In the genomic region with DNA sequence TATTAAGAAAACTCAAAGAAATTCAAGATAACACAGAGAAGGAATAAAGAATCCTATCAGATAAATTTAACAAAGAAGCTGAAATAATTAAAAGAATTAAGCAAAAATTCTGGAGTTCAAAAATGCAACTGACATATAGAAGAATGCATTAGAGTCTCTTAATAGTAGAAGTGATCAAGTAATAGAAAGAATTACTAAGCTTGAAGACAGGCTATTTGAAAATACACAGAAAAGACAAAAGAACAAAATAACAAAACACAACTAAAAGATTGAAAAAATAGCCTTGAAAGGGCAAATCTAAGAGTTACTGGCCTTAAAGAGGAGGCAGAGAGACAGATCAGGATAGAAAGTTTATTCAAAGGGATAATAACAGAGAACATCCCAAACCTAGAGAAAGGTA, we compare ENCODE assay signal across 23 cellular contexts.
"Had no signal": no experiment of that assay in that cellular context is flagged by ENCODE, and none has a peak within 500 bp of the region (broad histone marks: within the 10 kb centered on the region; RNA-seq: fewer than 3 reads in every experiment).

No MANE protein-coding gene starts in this region.

- H3K9me3 ChIP-seq: body of pancreas had no signal

- H3K4me1 Mint-ChIP-seq: activated naive CD4-positive, alpha-beta T cell treated with anti-CD3 and anti-CD28 coated beads, Interleukin-2, amount 10 ng/mL, durations not matched to agents 7 days and 5 days had no signal

- H3K9ac ChIP-seq: KMS-11 had no signal

- H3K36me3 ChIP-seq: ascending aorta, WERI-Rb-1 had no signal

- H3K27me3 ChIP-seq: ascending aorta, body of pancreas had no signal

- H3K4me1 ChIP-seq: ascending aorta had no signal

- H3K4me3 Mint-ChIP-seq: activated CD4-positive, alpha-beta memory T cell treated with anti-CD3 and anti-CD28 coated beads, Interleukin-2, amount 10 ng/mL, durations not matched to agents 7 days and 5 days; activated CD4-positive, alpha-beta T cell treated with anti-CD3 and anti-CD28 coated beads for 36 hours; activated naive CD4-positive, alpha-beta T cell treated with anti-CD3 and anti-CD28 coated beads, Interleukin-2, amount 10 ng/mL, durations not matched to agents 7 days and 5 days had no signal

- H3K27ac ChIP-seq: ascending aorta, KMS-11, SK-N-MC, WERI-Rb-1 had no signal

- FAIRE-seq: bronchial epithelial cell had no signal

- H3K27me3 Mint-ChIP-seq: activated CD4-positive, alpha-beta memory T cell treated with anti-CD3 and anti-CD28 coated beads, Interleukin-2, amount 10 ng/mL, durations not matched to agents 7 days and 5 days; activated CD4-positive, alpha-beta T cell treated with anti-CD3 and anti-CD28 coated beads for 36 hours; activated naive CD4-positive, alpha-beta T cell treated with anti-CD3 and anti-CD28 coated beads, Interleukin-2, amount 10 ng/mL, durations not matched to agents 7 days and 5 days had no signal

- DNase-seq: activated CD4-positive, alpha-beta memory T cell treated with anti-CD3 and anti-CD28 coated beads, Interleukin-2, amount 10 ng/mL, durations not matched to agents 7 days and 5 days; activated CD4-positive, alpha-beta T cell treated with anti-CD3 and anti-CD28 coated beads, Interleukin-2, amount 50 U/mL, for 1 hour; activated gamma-delta T cell treated with Interleukin-2 at 50 U/mL for 16 hours; activated naive CD4-positive, alpha-beta T cell treated with anti-CD3 and anti-CD28 coated beads, Interleukin-2, amount 10 ng/mL, durations not matched to agents 7 days and 5 days; activated T-cell treated with anti-CD3 and anti-CD28 coated beads for 4 hours; activated T-cell treated with anti-CD3 and anti-CD28 coated beads, Interleukin-2, amount 50 U/mL, for 48 hours; central memory CD4-positive, alpha-beta T cell; NCI-H1092; NCI-H1417; NCI-H1930; NCI-H2171; NCI-H526 treated with DMSO at 0.1 percent for 48 hours; NK-92 treated with Interleukin-12 subunit alpha and Interleukin-12 subunit beta, amount 100 ng/mL, for 24 hours; SIG-M5; T-helper 1 cell; WERI-Rb-1 had no signal

- H3K4me2 ChIP-seq: KMS-11 had no signal

- H3K4me3 ChIP-seq: ascending aorta, body of pancreas, SK-N-MC had no signal

- H3K27ac Mint-ChIP-seq: activated CD4-positive, alpha-beta memory T cell treated with anti-CD3 and anti-CD28 coated beads, Interleukin-2, amount 10 ng/mL, durations not matched to agents 7 days and 5 days; activated CD4-positive, alpha-beta T cell treated with anti-CD3 and anti-CD28 coated beads for 36 hours; activated naive CD4-positive, alpha-beta T cell treated with anti-CD3 and anti-CD28 coated beads, Interleukin-2, amount 10 ng/mL, durations not matched to agents 7 days and 5 days; activated T-helper 2 cell treated with anti-CD3 and anti-CD28 coated beads, Interferon-gamma antibody, Interleukin-2, Interleukin-4, amounts not matched to agents 10 μg/mL and 5 μg/mL and 100 μg/mL, durations not matched to agents 14 hours and 24 hours and 36 hours had no signal
